Comparison of ENCODE assay signal across 1 cellular context in genomic region chr22:27299181-27300085, GRCh38.
A peak's percentile ranks its signal among the peaks of the same experiment; 100 is the strongest.
TF ChIP-seq lines count a peak whose summit lies in the region.

No MANE protein-coding gene starts in this region.

TF ChIP-seq in K562, 482 proteins besides CTCF, POLR2A, EP300 and RAD21 (continued from another document):
- no peak for TF ChIP-seq ATF2 (CRISPR knock-in tag; IDR thresholded peaks at IDR 0.05)
- peak; percentile 28; the same call in 1 of the 2 replicates for TF ChIP-seq TEAD4 (IDR thresholded peaks at IDR 0.05; ENCODE audit: low read length)
- no peak for TF ChIP-seq TEAD4 (CRISPR knock-in tag; IDR thresholded peaks at IDR 0.05; ENCODE audit: borderline replicate concordance)
- no peak for TF ChIP-seq RUNX1 (IDR thresholded peaks at IDR 0.05; ENCODE audit: low read depth)
- TF ChIP-seq HINFP (tag; conservative IDR thresholded peaks at IDR 0.05; ENCODE audit: low read depth), result 0 out of 2 replicates have a peak, but pooled peaks have one; percentile 12
- TF ChIP-seq ZNF217 (CRISPR knock-in tag; IDR thresholded peaks at IDR 0.05), result no peak
- peak; percentile 31; the same call in 1 of the 2 replicates for TF ChIP-seq TCF3 (CRISPR knock-in tag; IDR thresholded peaks at IDR 0.05)
- peak; percentile 82 for TF ChIP-seq NR2C1 (IDR thresholded peaks at IDR 0.05)
- TF ChIP-seq NR2C1 (tag; IDR thresholded peaks at IDR 0.05), result peak; percentile 78
- no peak for TF ChIP-seq ARID4B (CRISPR knock-in tag; IDR thresholded peaks at IDR 0.05)
- peak; percentile 87 for TF ChIP-seq ZFP36 (IDR thresholded peaks at IDR 0.05; ENCODE audit: low read depth, low read length, partially characterized antibody)
- TF ChIP-seq UBTF (IDR thresholded peaks at IDR 0.05; ENCODE audit: borderline replicate concordance in 1 of 2, low read depth in 2 of 2, low read length in 2 of 2), result 0 out of 4 replicates have a peak, but pooled peaks of 1 of the 2 experiments have one; percentile 24
- TF ChIP-seq CBFA2T2 (conservative IDR thresholded peaks at IDR 0.05), result 0 out of 2 replicates have a peak, but pooled peaks have one; percentile 17
- TF ChIP-seq HDAC2 (IDR thresholded peaks at IDR 0.05), result peak; percentile 21; the same call in 1 of the 2 replicates
- TF ChIP-seq SMARCA5 (IDR thresholded peaks at IDR 0.05), result peak; percentile 70; the same call in 1 of the 2 replicates
- peak; percentile 10; the same call in 1 of the 2 replicates for TF ChIP-seq KLF16 (IDR thresholded peaks at IDR 0.05)
- no peak for TF ChIP-seq TCF7L2 (IDR thresholded peaks at IDR 0.05; ENCODE audit: low read depth, low read length)
- peak; percentile 41; the same call in 1 of the 2 replicates for TF ChIP-seq EGR1 (conservative IDR thresholded peaks at IDR 0.05)
- peak in 1 of 2 experiments; percentile 49; a peak in 1 of 4 replicates for TF ChIP-seq KDM1A (IDR thresholded peaks at IDR 0.05)
- TF ChIP-seq BCOR (IDR thresholded peaks at IDR 0.05), result peak; percentile 70
- no peak for TF ChIP-seq ESRRA (IDR thresholded peaks at IDR 0.05; ENCODE audit: borderline replicate concordance, low read depth)
- TF ChIP-seq CBFA2T3 (IDR thresholded peaks at IDR 0.05), result peak; percentile 42
- 0 out of 2 replicates have a peak, but pooled peaks have one; percentile 50 for TF ChIP-seq NR2C2 (CRISPR knock-in tag; IDR thresholded peaks at IDR 0.05)
- TF ChIP-seq NR2C2 (tag; IDR thresholded peaks at IDR 0.05), result peak; percentile 78
